1 cellular context compared by ENCODE assay signal in genomic region chr5:7616897-7617296, GRCh38.
TF ChIP-seq lines count a peak whose summit lies in the region.

No MANE protein-coding gene starts in this region.

TF ChIP-seq in H1, 55 proteins besides CTCF, POLR2A, EP300 and RAD21:
- no peak for TF ChIP-seq CTBP2 (IDR thresholded peaks at IDR 0.05; ENCODE audit: borderline replicate concordance, insufficient read depth, insufficient read length, low read length)
- 0 out of 2 replicates have a peak, but pooled peaks have one; percentile 20 for TF ChIP-seq CREB1 (IDR thresholded peaks at IDR 0.05)
